ENCODE assay signal across 12 cellular contexts in the genomic region with DNA sequence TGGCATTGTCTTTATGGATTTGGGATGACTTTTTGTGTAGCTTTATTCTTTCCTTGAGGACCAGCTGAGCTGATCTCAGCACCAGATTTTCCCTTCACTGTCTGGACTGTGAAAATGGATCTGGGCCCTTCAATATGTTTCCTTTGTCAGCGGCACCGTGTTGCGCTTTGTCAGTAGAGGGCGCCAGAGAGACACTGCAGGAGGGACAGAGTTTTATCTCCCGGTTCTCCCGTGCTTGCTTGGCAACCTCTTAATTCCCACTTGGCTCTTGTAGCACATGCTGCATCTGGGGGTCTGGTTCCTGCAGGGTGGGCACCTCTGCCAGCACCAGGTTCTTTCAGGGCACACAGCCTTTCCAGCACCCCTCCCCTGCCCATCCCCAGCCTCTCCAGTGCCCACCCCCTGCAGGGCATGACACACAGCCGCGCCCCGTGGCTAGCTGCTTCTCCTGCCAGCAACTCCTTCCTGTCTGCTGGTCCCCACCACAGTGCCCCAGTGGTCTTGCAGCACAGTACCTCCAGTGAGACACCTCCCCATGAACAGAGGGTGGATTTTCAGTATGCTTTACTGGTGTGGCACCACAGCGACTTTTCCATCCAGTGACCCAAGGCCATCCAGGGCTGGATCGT. TPM values are rescaled to one million over a fixed set of nuclear protein-coding genes. Genes with fewer than 3 reads are reported as not detected.
DNase-seq lines count a peak whose midpoint lies in the region; ATAC-seq and TF ChIP-seq lines count a peak whose summit lies in the region.
"Had no signal": no experiment of that assay in that cellular context is flagged by ENCODE, and none has a peak within 500 bp of the region (broad histone marks: within the 10 kb centered on the region; RNA-seq: fewer than 3 reads in every experiment).

No MANE protein-coding gene starts in this region.

- H3F3A ChIP-seq in PC-9 (ENCODE audit: insufficient read depth, low read depth) = peaks cover 3% of the 10 kb centered on the region; the same call in 1 of the 2 replicates

- no TSS peak for BruUV-seq in PC-9 (replicated peaks; lab: Mats Ljungman, UMichigan)

- H3K27me3 ChIP-seq in PC-9 (ENCODE audit: insufficient read depth, low read depth) = peaks cover 5% of the 10 kb centered on the region; the same call in 1 of the 2 replicates

- H3K36me3 ChIP-seq in PC-9 (ENCODE audit: low read depth) = no peaks in the 10 kb centered on the region
- H3K36me3 ChIP-seq: HAP-1 had no signal

- TF ChIP-seq CTCF in GM12865 (IDR thresholded peaks at IDR 0.05; ENCODE audit: insufficient read depth, low read depth, low read length, missing control alignments) (peak; percentile 37), PC-9 (conservative IDR thresholded peaks at IDR 0.05) (peak; percentile 73), fibroblast of pulmonary artery (IDR thresholded peaks at IDR 0.05; ENCODE audit: low read length, missing control alignments) (peak; percentile 17)

- no peaks in the 10 kb centered on the region for H3K79me2 ChIP-seq in PC-9 (ENCODE audit: low read depth)

- no peaks in the 10 kb centered on the region; the same call in 1 of the 2 replicates for H3K4me1 ChIP-seq in PC-9 (replicated peaks; ENCODE audit: insufficient read depth)

- H3K4me3 ChIP-seq in GM12865 (ENCODE audit: low read depth, low read length) = no peak overlapping the region
- no peak overlapping the region for H3K4me3 ChIP-seq in PC-9
- no peak overlapping the region for H3K4me3 ChIP-seq in fibroblast of pulmonary artery (replicated peaks; ENCODE audit: low read depth, low read length)
- H3K4me3 ChIP-seq: HAP-1, SK-N-MC had no signal

- H3K4me2 ChIP-seq in PC-9 = no peak overlapping the region

- H3K9me2 ChIP-seq in PC-9 (ENCODE audit: insufficient read depth) = no peaks in the 10 kb centered on the region

- no peak for ATAC-seq in GM21825 (IDR thresholded peaks at IDR 0.05; ENCODE audit: unreplicated experiment)
- ATAC-seq: stimulated activated effector memory CD8-positive, alpha-beta T cell treated with anti-CD3 and anti-CD28 coated beads, Interleukin-12 subunit alpha, Interleukin-12 subunit beta, amount 100 ng/mL, for 72 hours had no signal

- CTCF ChIA-PET in PC-9 (lab: Charles Lee) = interaction anchor here (0.7 kb wide), 1 partner anchor 642 kb away, joined by 4 read pairs; no protein-coding TSS in a partner anchor

- intact Hi-C loops in PC-9 (cut with micrococcal nuclease; ENCODE audit: unreplicated experiment) = loop anchor here (10.0 kb wide), 2 partner anchors 781 to 851 kb away; partner anchors contain the start of gene CAMKK1

- no peak overlapping the region for H3K27ac ChIP-seq in PC-9
- H3K27ac ChIP-seq: SK-N-MC had no signal

- no peaks in the 10 kb centered on the region for H4K20me1 ChIP-seq in PC-9 (ENCODE audit: insufficient read depth)

- POLR2A ChIA-PET in PC-9 (lab: Charles Lee; ENCODE audit: unreplicated experiment) = no interaction called here

- no peak overlapping the region for H2AFZ ChIP-seq in PC-9

- peak; percentile 21 for DNase-seq in CD1c-positive myeloid dendritic cell (ENCODE audit: extremely low spot score)
- DNase-seq in GM12865 (ENCODE audit: low read depth) = peak; percentile 31
- peak in 1 of 2 experiments; percentile 27 for DNase-seq in PC-9
- no peak for DNase-seq in fibroblast of pulmonary artery (ENCODE audit: low read depth)
- no peak for DNase-seq in effector CD4-positive, alpha-beta T cell
- no peak for DNase-seq in NCI-H187 treated with DMSO at 0.1 percent for 48 hours (lab: John Stamatoyannopoulos, UW)
- DNase-seq in GM03348 (ENCODE audit: low spot score) = no peak

- peaks cover 7% of the 10 kb centered on the region; the same call in 1 of the 2 replicates for H3K9me3 ChIP-seq in PC-9 (ENCODE audit: insufficient read depth, low read depth)

RNA-seq across cellular contexts. Expression of gene OR1D5, which starts 19.6 kb away (rescaled TPM):
- not detected in 2 replicates for total RNA-seq in PC-9 (2021)
- total RNA-seq: glomerular endothelial cell had no signal

Comparison
In these comparisons a context has a peak if more than half of its experiments do, and no peak if none do; other contexts are left out.
1. DNase-seq: peak in CD1c-positive myeloid dendritic cell (single experiment) and GM12865 (single experiment); none in fibroblast of pulmonary artery (single experiment), effector CD4-positive, alpha-beta T cell (single experiment), NCI-H187 treated with DMSO at 0.1 percent for 48 hours (single experiment) and GM03348 (single experiment).
2. CTCF ChIP-seq: peak in every context shown above with its lines; median percentile 73 in PC-9; 37 in GM12865; 17 in fibroblast of pulmonary artery.